Comparison of ENCODE assay signal across 10 cellular contexts in genomic region chr14:22200977-22201605, GRCh38.
A peak's percentile ranks its signal among the peaks of the same experiment; 100 is the strongest.
DNase-seq lines count a peak whose midpoint lies in the region; ATAC-seq and TF ChIP-seq lines count a peak whose summit lies in the region.
"Had no signal": no experiment of that assay in that cellular context is flagged by ENCODE, and none has a peak within 500 bp of the region (broad histone marks: within the 10 kb centered on the region; RNA-seq: fewer than 3 reads in every experiment).

No MANE protein-coding gene starts in this region.

- no peaks in the 10 kb centered on the region for H3K27me3 ChIP-seq in neural progenitor cell

- no peaks in the 10 kb centered on the region for H3K4me1 ChIP-seq in neural progenitor cell

- H3K4me2 ChIP-seq in neural progenitor cell = no peak overlapping the region

- H3K27ac Mint-ChIP-seq in neural progenitor cell = no peak overlapping the region
- H3K27ac Mint-ChIP-seq: activated naive CD4-positive, alpha-beta T cell treated with anti-CD3 and anti-CD28 coated beads, Interleukin-2, amount 50 U/mL, for 24 hours had no signal

- no peaks in the 10 kb centered on the region for H3K79me2 ChIP-seq in neural progenitor cell (ENCODE audit: low read depth)

- H4K20me1 ChIP-seq in neural progenitor cell (ENCODE audit: low read depth) = no peaks in the 10 kb centered on the region

- no peak overlapping the region for H2AFZ ChIP-seq in neural progenitor cell (replicated peaks)

- in situ Hi-C loops in SK-MEL-5 (cut with HindIII; ENCODE audit: low pct_unique_long_range_greater_than_20kb, low sequenced_read_pairs) = no loop called here

- H3K9ac ChIP-seq in neural progenitor cell = no peak overlapping the region

- peaks cover 6% of the 10 kb centered on the region for H3K9me3 Mint-ChIP-seq in neural progenitor cell
- H3K9me3 Mint-ChIP-seq: activated naive CD4-positive, alpha-beta T cell treated with anti-CD3 and anti-CD28 coated beads, Interleukin-2, amount 50 U/mL, for 24 hours had no signal

- no peak overlapping the region for H3K4me3 ChIP-seq in neural progenitor cell

- no peaks in the 10 kb centered on the region for H3K36me3 Mint-ChIP-seq in neural progenitor cell
- H3K36me3 Mint-ChIP-seq: activated naive CD4-positive, alpha-beta T cell treated with anti-CD3 and anti-CD28 coated beads, Interleukin-2, amount 50 U/mL, for 24 hours had no signal

- no peak overlapping the region for H3K4me3 Mint-ChIP-seq in neural progenitor cell
- H3K4me3 Mint-ChIP-seq: activated naive CD4-positive, alpha-beta T cell treated with anti-CD3 and anti-CD28 coated beads, Interleukin-2, amount 50 U/mL, for 24 hours had no signal

- H3K27ac ChIP-seq in neural progenitor cell = no peak overlapping the region

- no peaks in the 10 kb centered on the region for H3K9me3 ChIP-seq in neural progenitor cell (ENCODE audit: low read depth)

- H3K36me3 ChIP-seq in neural progenitor cell = no peaks in the 10 kb centered on the region

- DNase-seq in NCI-H82 (lab: John Stamatoyannopoulos, UW) (peak; percentile 27), NCI-H82 treated with DMSO at 0.1 percent for 48 hours (lab: John Stamatoyannopoulos, UW; ENCODE audit: unreplicated experiment) (no peak), SK-MEL-5 (ENCODE audit: low read depth, low spot score) (peak; percentile 81), neural progenitor cell (ENCODE audit: low spot score) (peak; percentile 57)
- DNase-seq in activated effector memory CD4-positive, alpha-beta T cell treated with anti-CD3 and anti-CD28 coated beads, Interleukin-2, amount 50 U/mL, for 16 hours = no peak
- DNase-seq: DND-41 had no signal

- H3K27me3 Mint-ChIP-seq in neural progenitor cell (ENCODE audit: insufficient read depth, low read depth) = no peaks in the 10 kb centered on the region
- H3K27me3 Mint-ChIP-seq: activated naive CD4-positive, alpha-beta T cell treated with anti-CD3 and anti-CD28 coated beads, Interleukin-2, amount 50 U/mL, for 24 hours had no signal

- H3K4me1 Mint-ChIP-seq in neural progenitor cell = no peaks in the 10 kb centered on the region

- TF ChIP-seq CTCF in neural progenitor cell (IDR thresholded peaks at IDR 0.05) = peak; percentile 84

- ATAC-seq in HG03442 (IDR thresholded peaks at IDR 0.05; ENCODE audit: unreplicated experiment) = peak; percentile 92
- ATAC-seq in esophagus mucosa = peak; percentile 69
- no peak for ATAC-seq in HG03196 (IDR thresholded peaks at IDR 0.05; ENCODE audit: unreplicated experiment)

- H3F3A ChIP-seq in neural progenitor cell (ENCODE audit: low read depth) = no peaks in the 10 kb centered on the region

Comparison
In these comparisons a context has a peak if more than half of its experiments do, and no peak if none do; other contexts are left out.
1. DNase-seq: peak in NCI-H82 (single experiment), SK-MEL-5 (single experiment) and neural progenitor cell (single experiment); none in NCI-H82 treated with DMSO at 0.1 percent for 48 hours (single experiment) and activated effector memory CD4-positive, alpha-beta T cell treated with anti-CD3 and anti-CD28 coated beads, Interleukin-2, amount 50 U/mL, for 16 hours (single experiment).